Comparison of ENCODE assay signal across 16 cellular contexts in the genomic region with DNA sequence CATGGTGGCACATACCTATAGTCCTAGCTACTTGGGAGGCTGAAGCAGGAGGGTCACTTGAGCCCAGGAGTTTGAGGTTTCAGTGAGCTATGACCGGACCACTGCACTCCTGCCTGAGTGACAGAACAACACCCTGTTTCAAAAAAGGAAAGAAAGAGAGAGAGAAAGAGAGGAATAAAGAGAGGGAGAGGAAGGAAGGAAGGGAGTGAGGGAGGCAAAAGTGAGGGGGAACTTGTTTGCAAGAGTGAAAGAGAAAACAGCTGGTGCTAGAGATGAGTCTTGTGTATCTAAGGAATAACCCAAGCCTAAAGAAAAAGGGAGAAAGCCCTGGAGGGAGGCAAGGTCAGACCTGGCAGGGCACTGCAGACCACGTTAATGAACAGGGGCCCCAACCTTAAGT. TPM values are rescaled to one million over a fixed set of nuclear protein-coding genes. Genes with fewer than 3 reads are reported as not detected.
DNase-seq lines count a peak whose midpoint lies in the region; ATAC-seq and TF ChIP-seq lines count a peak whose summit lies in the region.
"Had no signal": no experiment of that assay in that cellular context is flagged by ENCODE, and none has a peak within 500 bp of the region (broad histone marks: within the 10 kb centered on the region; RNA-seq: fewer than 3 reads in every experiment).

No MANE protein-coding gene starts in this region.

- intact Hi-C loops in psoas muscle (cut with DNase I), result no loop called here

- peak overlapping the region in 6 of 11 experiments; percentile 10 to 91 (median 76); a peak in 12 of 22 replicates for H3K27ac ChIP-seq in BLaER1 treated with 17β-estradiol and CSF1 and Interleukin-3, amounts not matched to agents 10 nM and 100 nM
- H3K27ac ChIP-seq in GM23248, result peak overlapping the region; percentile 55; the same call in 1 of the 2 replicates
- H3K27ac ChIP-seq in adipose tissue (ENCODE audit: low read depth, low read length), result peak overlapping the region; percentile 49
- H3K27ac ChIP-seq in psoas muscle, result peak overlapping the region; percentile 24

- H4K20me1 ChIP-seq in BLaER1 treated with 17β-estradiol and CSF1 and Interleukin-3, amounts not matched to agents 10 nM and 100 nM, result no peaks in the 10 kb centered on the region; a peak in 1 of 22 replicates
- H4K20me1 ChIP-seq in GM23248 (ENCODE audit: insufficient read depth), result no peaks in the 10 kb centered on the region

- DNase-seq in GM23248, result no peak
- DNase-seq in psoas muscle, result no peak
- no peak for DNase-seq in NCI-H2171 treated with DMSO at 0.1 percent for 48 hours (lab: John Stamatoyannopoulos, UW)
- DNase-seq: activated naive CD4-positive, alpha-beta T cell treated with Interleukin-2 at 50 U/mL for 16 hours; naive thymus-derived CD8-positive, alpha-beta T cell; NCI-H1417; NCI-H2171; retina; T-cell had no signal

- no peaks in the 10 kb centered on the region for H3K79me2 ChIP-seq in GM23248 (ENCODE audit: insufficient read depth)

- H3K27me3 ChIP-seq in BLaER1 treated with 17β-estradiol and CSF1 and Interleukin-3, amounts not matched to agents 10 nM and 100 nM, result no peaks in the 10 kb centered on the region
- H3K27me3 ChIP-seq in GM23248 (replicated peaks; ENCODE audit: insufficient read depth) (no peaks in the 10 kb centered on the region), psoas muscle (ENCODE audit: insufficient read depth in 3 of 3, low read length in 2 of 3) (no peaks in the 10 kb centered on the region)

- H3K4me3 ChIP-seq in BLaER1 treated with 17β-estradiol and CSF1 and Interleukin-3, amounts not matched to agents 10 nM and 100 nM, result peak overlapping the region in 3 of 10 experiments; percentile 7 to 39 (median 33); a peak in 5 of 20 replicates
- H3K4me3 ChIP-seq in GM23248 (no peak overlapping the region), psoas muscle (no peak overlapping the region)

- in situ Hi-C loops in GM23248 (cut with MboI), result no loop called here

- no peaks in the 10 kb centered on the region for H3K9me3 ChIP-seq in BLaER1 treated with 17β-estradiol and CSF1 and Interleukin-3, amounts not matched to agents 10 nM and 100 nM (replicated peaks in 1 of 11)
- H3K9me3 ChIP-seq in GM23248 (ENCODE audit: low read depth), result no peaks in the 10 kb centered on the region
- no peaks in the 10 kb centered on the region for H3K9me3 ChIP-seq in psoas muscle
- H3K9me3 ChIP-seq: thoracic aorta had no signal

- H3F3A ChIP-seq in GM23248 (ENCODE audit: insufficient read depth), result peaks cover 7% of the 10 kb centered on the region; the same call in 1 of the 2 replicates

- WGBS in GM23248 (ENCODE audit: low coverage in 1 of 2, low lambda C conversion rate in 2 of 2, missing lambda C conversion rate in 2 of 2), 2 experiments, result 74 to 75% methylated on average over 2 of the region's 2 CpGs
- 35 to 63% (median 50%) methylated on average over 2 of the region's 2 CpGs for whole genome bisulfite sequencing in adipose tissue, 3 donors
- 73 to 84% (median 80%) methylated on average over 2 of the region's 2 CpGs for WGBS in psoas muscle, 3 donors

- no peak for TF ChIP-seq CTCF in psoas muscle (IDR thresholded peaks at IDR 0.05)

- H3K4me1 ChIP-seq in BLaER1 treated with 17β-estradiol and CSF1 and Interleukin-3, amounts not matched to agents 10 nM and 100 nM, result peaks cover 23 to 71% (median 30%) of the 10 kb centered on the region in 10 experiments
- H3K4me1 ChIP-seq in GM23248 (ENCODE audit: insufficient read depth) (peaks cover 14% of the 10 kb centered on the region), psoas muscle (no peaks in the 10 kb centered on the region)

- H3K9ac ChIP-seq in BLaER1 treated with 17β-estradiol and CSF1 and Interleukin-3, amounts not matched to agents 10 nM and 100 nM, result peak overlapping the region in 5 of 11 experiments; percentile 15 to 84 (median 61); a peak in 8 of 22 replicates
- peak overlapping the region; percentile 37; the same call in 1 of the 2 replicates for H3K9ac ChIP-seq in GM23248

- ATAC-seq in psoas muscle (no peak), HG03432 (IDR thresholded peaks at IDR 0.05; ENCODE audit: unreplicated experiment) (no peak), HG03159 (IDR thresholded peaks at IDR 0.05; ENCODE audit: unreplicated experiment) (no peak)
- ATAC-seq: naive thymus-derived CD8-positive, alpha-beta T cell; T-cell; WTC11 had no signal

- peak overlapping the region; percentile 73 for H2AFZ ChIP-seq in GM23248

- no peaks in the 10 kb centered on the region for H3K9me2 ChIP-seq in GM23248 (ENCODE audit: insufficient read depth)

- H3K4me2 ChIP-seq in BLaER1 treated with 17β-estradiol and CSF1 and Interleukin-3, amounts not matched to agents 10 nM and 100 nM, result peak overlapping the region; percentile 33 to 93 (median 65)
- H3K4me2 ChIP-seq in GM23248 (ENCODE audit: unreplicated experiment), result no peak overlapping the region

- no peaks in the 10 kb centered on the region for H3K36me3 ChIP-seq in BLaER1 treated with 17β-estradiol and CSF1 and Interleukin-3, amounts not matched to agents 10 nM and 100 nM
- no peaks in the 10 kb centered on the region for H3K36me3 ChIP-seq in GM23248 (ENCODE audit: low read depth)
- no peaks in the 10 kb centered on the region for H3K36me3 ChIP-seq in psoas muscle (ENCODE audit: insufficient read depth in 1 of 2, low read depth in 1 of 2)
- H3K36me3 ChIP-seq: thoracic aorta had no signal

RNA-seq across cellular contexts. Expression of gene NT5C2, which starts 4.8 kb away (rescaled TPM):
- total RNA-seq in GM23248 (2014; rRNA removed; shearing (Covaris generic)), result 69.0 and 99.7 TPM in 2 replicates
- polyA plus RNA-seq in GM23248 (2016; fragmentation: Nextera tagmentation; extraction: Ambion mirVana) (52.6 and 58.2 TPM in 2 replicates), adipose tissue (10 to 100 TPM; 16.5 to 60.6 (median 36.3) TPM), psoas muscle (10 to 100 TPM; 17.8 to 57.6 (median 41.5) TPM)
- 10 to 100 TPM; 64.5 to 94.6 (median 80.4) TPM for total RNA-seq in psoas muscle

RNA-seq across cellular contexts. Expression of gene RPEL1, which starts 47.8 kb away (rescaled TPM):
- not detected in 2 replicates for total RNA-seq in GM23248 (2014; rRNA removed; shearing (Covaris generic))
- polyA plus RNA-seq in GM23248 (2016; fragmentation: Nextera tagmentation; extraction: Ambion mirVana) (0.09 TPM in 1 of 2 replicates, not detected in the other), adipose tissue (not detected), psoas muscle (under 1 TPM in 1 of 3 donors, not detected in 2; 0.01 TPM)
- not detected for total RNA-seq in psoas muscle
- total RNA-seq: CD4-positive, CD25-positive, alpha-beta regulatory T cell; naive thymus-derived CD8-positive, alpha-beta T cell; T-cell; thoracic aorta had no signal
- polyA plus RNA-seq: naive thymus-derived CD8-positive, alpha-beta T cell had no signal

Comparison
In these comparisons a context has a peak if more than half of its experiments do, and no peak if none do; other contexts are left out.
1. H3K27ac ChIP-seq: peak in every context shown above with its lines; median percentile 76 in BLaER1 treated with 17β-estradiol and CSF1 and Interleukin-3, amounts not matched to agents 10 nM and 100 nM; 55 in GM23248; 49 in adipose tissue; 24 in psoas muscle.